In genomic region chr2:10659898-10660568, GRCh38 we compare ENCODE assay signal across 8 cellular contexts. TPM values are rescaled to one million over a fixed set of nuclear protein-coding genes. Genes with fewer than 3 reads are reported as not detected.
A peak's percentile ranks its signal among the peaks of the same experiment; 100 is the strongest.
DNase-seq lines count a peak whose midpoint lies in the region; ATAC-seq and TF ChIP-seq lines count a peak whose summit lies in the region.

No MANE protein-coding gene starts in this region.

- H3K27me3 Mint-ChIP-seq in activated T-helper 17 cell treated with anti-CD3 and anti-CD28 coated beads, Interleukin-2, amount 50 U/mL, for 72 hours: no peaks in the 10 kb centered on the region
- H3K27me3 Mint-ChIP-seq in progenitor cell of endocrine pancreas: no peaks in the 10 kb centered on the region

- H3K36me3 Mint-ChIP-seq in activated T-helper 17 cell treated with anti-CD3 and anti-CD28 coated beads, Interleukin-2, amount 50 U/mL, for 72 hours (ENCODE audit: low read depth): peaks cover 99% of the 10 kb centered on the region
- peaks cover 9% of the 10 kb centered on the region for H3K36me3 Mint-ChIP-seq in progenitor cell of endocrine pancreas (ENCODE audit: insufficient read depth)

- H3K27ac Mint-ChIP-seq in activated T-helper 17 cell treated with anti-CD3 and anti-CD28 coated beads, Interleukin-2, amount 50 U/mL, for 72 hours: no peak overlapping the region
- H3K27ac Mint-ChIP-seq in progenitor cell of endocrine pancreas: no peak overlapping the region

- ATAC-seq in activated T-helper 17 cell treated with anti-CD3 and anti-CD28 coated beads, Interleukin-2, amount 50 U/mL, for 72 hours (replicated peaks): peak; percentile 79
- no peak for ATAC-seq in GM21529 (IDR thresholded peaks at IDR 0.05; ENCODE audit: unreplicated experiment)

- peak; percentile 78 for TF ChIP-seq CTCF in progenitor cell of endocrine pancreas (IDR thresholded peaks at IDR 0.05; ENCODE audit: unreplicated experiment)

- DNase-seq in activated naive CD4-positive, alpha-beta T cell treated with Interleukin-2 at 50 U/mL for 16 hours: peak; percentile 51
- no peak for DNase-seq in activated naive CD4-positive, alpha-beta T cell (lab: John Stamatoyannopoulos, UW)
- DNase-seq in NCI-H82 (lab: John Stamatoyannopoulos, UW) (peak; percentile 56), germinal center (ENCODE audit: low spot score) (peak; percentile 12), progenitor cell of endocrine pancreas (ENCODE audit: low spot score, unreplicated experiment) (peak; percentile 33), NCI-H1105 (lab: John Stamatoyannopoulos, UW) (no peak)

- H3K4me1 Mint-ChIP-seq in activated T-helper 17 cell treated with anti-CD3 and anti-CD28 coated beads, Interleukin-2, amount 50 U/mL, for 72 hours: peaks cover 9% of the 10 kb centered on the region
- no peaks in the 10 kb centered on the region for H3K4me1 Mint-ChIP-seq in progenitor cell of endocrine pancreas (ENCODE audit: low read depth)

- H3K4me3 Mint-ChIP-seq in activated T-helper 17 cell treated with anti-CD3 and anti-CD28 coated beads, Interleukin-2, amount 50 U/mL, for 72 hours: no peak overlapping the region
- no peak overlapping the region for H3K4me3 Mint-ChIP-seq in progenitor cell of endocrine pancreas (ENCODE audit: low read depth)

- no peaks in the 10 kb centered on the region for H3K9me3 Mint-ChIP-seq in activated T-helper 17 cell treated with anti-CD3 and anti-CD28 coated beads, Interleukin-2, amount 50 U/mL, for 72 hours
- no peaks in the 10 kb centered on the region for H3K9me3 Mint-ChIP-seq in progenitor cell of endocrine pancreas (ENCODE audit: low read depth)

RNA-seq across cellular contexts. Expression of gene NOL10, which starts 29.7 kb away (rescaled TPM):
- total RNA-seq in activated T-helper 17 cell treated with anti-CD3 and anti-CD28 coated beads, Interleukin-2, amount 50 U/mL, for 72 hours: 10 to 100 TPM; 24.1 to 46.0 TPM
- 24.3 and 25.3 TPM in 2 replicates for total RNA-seq in progenitor cell of endocrine pancreas

Comparison
In these comparisons a context has a peak if more than half of its experiments do, and no peak if none do; other contexts are left out.
1. DNase-seq: peak in activated naive CD4-positive, alpha-beta T cell treated with Interleukin-2 at 50 U/mL for 16 hours (single experiment), NCI-H82 (single experiment), germinal center (single experiment) and progenitor cell of endocrine pancreas (single experiment); none in activated naive CD4-positive, alpha-beta T cell (0 of 4) and NCI-H1105 (single experiment).